In genomic region chr17:33739714-33740113, GRCh38 we compare ENCODE assay signal across 20 cellular contexts.
A peak's percentile ranks its signal among the peaks of the same experiment; 100 is the strongest.
DNase-seq lines count a peak whose midpoint lies in the region; ATAC-seq and TF ChIP-seq lines count a peak whose summit lies in the region.
"Had no signal": no experiment of that assay in that cellular context is flagged by ENCODE, and none has a peak within 500 bp of the region (broad histone marks: within the 10 kb centered on the region; RNA-seq: fewer than 3 reads in every experiment).

No MANE protein-coding gene starts in this region.

- H3K4me3 ChIP-seq in HEK293 (ENCODE audit: low read depth, low read length) (no peak overlapping the region), ascending aorta (no peak overlapping the region)
- H3K4me3 ChIP-seq: A549, GM12878, HAP-1 had no signal

- no peaks in the 10 kb centered on the region for H3K9me3 ChIP-seq in HEK293 (ENCODE audit: control insufficient read depth, insufficient read depth, low read depth, low read length)
- H3K9me3 ChIP-seq in ascending aorta = no peaks in the 10 kb centered on the region
- H3K9me3 ChIP-seq: A549, HAP-1 had no signal

- CTCF ChIA-PET in HEK293 (lab: Yijun Ruan, JAX) = interaction anchor here (1.0 kb wide), 1 partner anchor 11 kb away, joined by 4 read pairs; no protein-coding TSS in a partner anchor

- intact Hi-C loops in natural killer cell (cut with micrococcal nuclease) = no loop called here
- intact Hi-C loops in ascending aorta (cut with DNase I) = no loop called here

- no peak overlapping the region for H3K27ac ChIP-seq in HEK293 (ENCODE audit: extremely low read depth, low read depth, low read length)
- H3K27ac ChIP-seq in ascending aorta = no peak overlapping the region
- H3K27ac ChIP-seq: A549 had no signal

- H3K27me3 ChIP-seq in ascending aorta = no peaks in the 10 kb centered on the region

- H3K27me3 Mint-ChIP-seq in natural killer cell (ENCODE audit: low read depth in 2 of 2) (peaks cover 15 to 49% of the 10 kb centered on the region in 2 donors), progenitor cell of endocrine pancreas (peaks cover 8% of the 10 kb centered on the region)
- peaks cover 23 to 46% of the 10 kb centered on the region in 2 donors for H3K27me3 Mint-ChIP-seq in natural killer cell treated with Interleukin-12 subunit alpha and Interleukin-12 subunit beta and Interleukin-15 and Interleukin-18, amount 100 ng/mL, for 72 hours
- H3K27me3 Mint-ChIP-seq in effector memory CD8-positive, alpha-beta T cell = peaks cover 56 to 65% of the 10 kb centered on the region in 2 donors

- POLR2A ChIA-PET in HEK293 (lab: Yijun Ruan, JAX) = no interaction called here

- H3K4me3 Mint-ChIP-seq in natural killer cell (no peak overlapping the region), progenitor cell of endocrine pancreas (ENCODE audit: low read depth) (no peak overlapping the region)
- no peak overlapping the region for H3K4me3 Mint-ChIP-seq in natural killer cell treated with Interleukin-12 subunit alpha and Interleukin-12 subunit beta and Interleukin-15 and Interleukin-18, amount 100 ng/mL, for 72 hours
- H3K4me3 Mint-ChIP-seq in effector memory CD8-positive, alpha-beta T cell = no peak overlapping the region
- H3K4me3 Mint-ChIP-seq: CD8-positive, alpha-beta memory T cell had no signal

- H3K4me1 Mint-ChIP-seq in natural killer cell (no peaks in the 10 kb centered on the region), progenitor cell of endocrine pancreas (ENCODE audit: low read depth) (peaks cover under 1% of the 10 kb centered on the region)
- no peaks in the 10 kb centered on the region for H3K4me1 Mint-ChIP-seq in natural killer cell treated with Interleukin-12 subunit alpha and Interleukin-12 subunit beta and Interleukin-15 and Interleukin-18, amount 100 ng/mL, for 72 hours (ENCODE audit: low read depth in 2 of 2)
- no peaks in the 10 kb centered on the region for H3K4me1 Mint-ChIP-seq in effector memory CD8-positive, alpha-beta T cell (ENCODE audit: low read depth in 2 of 2)
- H3K4me1 Mint-ChIP-seq: CD4-positive, CD25-positive, alpha-beta regulatory T cell; CD8-positive, alpha-beta memory T cell had no signal

- H3K27ac Mint-ChIP-seq in natural killer cell (no peak overlapping the region), progenitor cell of endocrine pancreas (peak overlapping the region; percentile 48)
- H3K27ac Mint-ChIP-seq in natural killer cell treated with Interleukin-12 subunit alpha and Interleukin-12 subunit beta and Interleukin-15 and Interleukin-18, amount 100 ng/mL, for 72 hours = no peak overlapping the region
- no peak overlapping the region for H3K27ac Mint-ChIP-seq in effector memory CD8-positive, alpha-beta T cell
- H3K27ac Mint-ChIP-seq: CD8-positive, alpha-beta memory T cell had no signal

- H3K36me3 Mint-ChIP-seq in natural killer cell (no peaks in the 10 kb centered on the region), progenitor cell of endocrine pancreas (ENCODE audit: insufficient read depth) (no peaks in the 10 kb centered on the region)
- no peaks in the 10 kb centered on the region for H3K36me3 Mint-ChIP-seq in natural killer cell treated with Interleukin-12 subunit alpha and Interleukin-12 subunit beta and Interleukin-15 and Interleukin-18, amount 100 ng/mL, for 72 hours
- peaks cover 2% of the 10 kb centered on the region for H3K36me3 Mint-ChIP-seq in effector memory CD8-positive, alpha-beta T cell (ENCODE audit: insufficient read depth)
- H3K36me3 Mint-ChIP-seq: CD4-positive, CD25-positive, alpha-beta regulatory T cell; CD8-positive, alpha-beta memory T cell had no signal

- no peak for ATAC-seq in natural killer cell
- ATAC-seq in natural killer cell treated with Interleukin-12 subunit alpha and Interleukin-12 subunit beta and Interleukin-15 and Interleukin-18, amount 100 ng/mL, for 72 hours = no peak
- no peak for ATAC-seq in effector memory CD8-positive, alpha-beta T cell (replicated peaks)
- ATAC-seq: A549, GM12878 had no signal

- H3K4me1 ChIP-seq in HEK293 (ENCODE audit: control insufficient read depth, insufficient read depth, low read length) (no peaks in the 10 kb centered on the region), ascending aorta (no peaks in the 10 kb centered on the region)
- H3K4me1 ChIP-seq: A549, HAP-1 had no signal

- TF ChIP-seq CTCF in natural killer cell (IDR thresholded peaks at IDR 0.05) (peak; percentile 15), HEK293 (tag by site-specific recombination; IDR thresholded peaks at IDR 0.05) (no peak), progenitor cell of endocrine pancreas (IDR thresholded peaks at IDR 0.05; ENCODE audit: unreplicated experiment) (no peak), ascending aorta (IDR thresholded peaks at IDR 0.05) (no peak)

- DNase-seq in natural killer cell (no peak), progenitor cell of endocrine pancreas (ENCODE audit: low spot score, unreplicated experiment) (no peak), ascending aorta (ENCODE audit: low spot score in 2 of 2) (no peak)
- no peak for DNase-seq in natural killer cell treated with Interleukin-12 subunit alpha and Interleukin-12 subunit beta and Interleukin-15 and Interleukin-18, amount 100 ng/mL, for 72 hours (ENCODE audit: low spot score)
- no peak for DNase-seq in effector memory CD8-positive, alpha-beta T cell
- DNase-seq: 8988T; ACHN; AML-193; C1 segment of cervical spinal cord; CD4-positive, CD25-positive, alpha-beta regulatory T cell; CD8-positive, alpha-beta memory T cell; DMS 273 treated with DMSO at 0.1 percent for 48 hours; DMS79; EL; GDM1; GOT3 had no signal

- H3K36me3 ChIP-seq in HEK293 (ENCODE audit: control insufficient read depth in 2 of 2, insufficient read depth in 1 of 2, low read length in 2 of 2) = no peaks in the 10 kb centered on the region
- H3K36me3 ChIP-seq in ascending aorta = no peaks in the 10 kb centered on the region
- H3K36me3 ChIP-seq: HAP-1 had no signal

- H3K9me3 Mint-ChIP-seq in natural killer cell = no peaks in the 10 kb centered on the region
- H3K9me3 Mint-ChIP-seq in natural killer cell treated with Interleukin-12 subunit alpha and Interleukin-12 subunit beta and Interleukin-15 and Interleukin-18, amount 100 ng/mL, for 72 hours = no peaks in the 10 kb centered on the region
- no peaks in the 10 kb centered on the region for H3K9me3 Mint-ChIP-seq in progenitor cell of endocrine pancreas (ENCODE audit: low read depth)
- H3K9me3 Mint-ChIP-seq in effector memory CD8-positive, alpha-beta T cell = no peaks in the 10 kb centered on the region
- H3K9me3 Mint-ChIP-seq: CD8-positive, alpha-beta memory T cell had no signal

TF ChIP-seq in HEK293, 187 proteins besides CTCF, POLR2A, EP300 and RAD21:
- no peak for TF ChIP-seq ZNF501 (tag by site-specific recombination; IDR thresholded peaks at IDR 0.05)
- 0 out of 2 replicates have a peak, but pooled peaks have one; percentile 18 for TF ChIP-seq ZNF777 (tag by site-specific recombination; IDR thresholded peaks at IDR 0.05; ENCODE audit: borderline replicate concordance)
- peak; percentile 63 for TF ChIP-seq ZNF366 (tag by site-specific recombination; conservative IDR thresholded peaks at IDR 0.05)
